ENCODE assay signal across 8 cellular contexts in genomic region chr11:4607782-4608666, GRCh38. TPM values are rescaled to one million over a fixed set of nuclear protein-coding genes. Genes with fewer than 3 reads are reported as not detected.
DNase-seq lines count a peak whose midpoint lies in the region; ATAC-seq and TF ChIP-seq lines count a peak whose summit lies in the region.

Gene TRIM68 (minus strand): TSS chr11:4608231. CDS start chr11:4605504, 2,727 bp downstream.

- in situ Hi-C loops in Caki2 (cut with HindIII; ENCODE audit: low pct_unique_long_range_greater_than_20kb, low sequenced_read_pairs): no loop called here

- no peak within 1 kb of the TSS for H3K27ac ChIP-seq in HUES6 (ENCODE audit: low read depth, low read length)
- peak within 1 kb of the TSS; percentile 66 for H3K27ac ChIP-seq in muscle layer of colon (ENCODE audit: low read depth, low read length)

- H3K4me3 ChIP-seq in HUES6 (ENCODE audit: low read depth, low read length) (peak within 1 kb of the TSS; percentile 72), muscle layer of colon (ENCODE audit: low read depth in 1 of 2, low read length in 2 of 2) (peak within 1 kb of the TSS; percentile 51 to 55)

- H3K9ac ChIP-seq in HUES6 (ENCODE audit: low read length) (peak within 1 kb of the TSS; percentile 68), muscle layer of colon (ENCODE audit: low read length) (peak within 1 kb of the TSS; percentile 37)

- no peaks in the 10 kb centered on the region for H3K27me3 Mint-ChIP-seq in activated T-cell treated with anti-CD3 and anti-CD28 coated beads, Interleukin-2, amount 50 U/mL, for 4 hours (ENCODE audit: low read depth)

- no peaks in the 10 kb centered on the region for H3K4me1 ChIP-seq in HUES6 (ENCODE audit: control insufficient read depth, insufficient read depth, low read length)
- peaks cover 16% of the 10 kb centered on the region for H3K4me1 ChIP-seq in muscle layer of colon (ENCODE audit: insufficient read depth, low read length)

- H3K4me3 Mint-ChIP-seq in activated T-cell treated with anti-CD3 and anti-CD28 coated beads, Interleukin-2, amount 50 U/mL, for 4 hours: peak within 1 kb of the TSS; percentile 91

- peaks cover 43% of the 10 kb centered on the region for H3K4me1 Mint-ChIP-seq in activated T-cell treated with anti-CD3 and anti-CD28 coated beads, Interleukin-2, amount 50 U/mL, for 4 hours (ENCODE audit: low read depth)

- H3K27me3 ChIP-seq in HUES6 (ENCODE audit: control insufficient read depth, insufficient read depth, low read length): peaks cover 13% of the 10 kb centered on the region; the same call in 1 of the 2 replicates
- no peaks in the 10 kb centered on the region for H3K27me3 ChIP-seq in muscle layer of colon (ENCODE audit: control insufficient read depth in 1 of 2, insufficient read depth in 2 of 2, low read length in 2 of 2)

- H3K36me3 Mint-ChIP-seq in activated T-cell treated with anti-CD3 and anti-CD28 coated beads, Interleukin-2, amount 50 U/mL, for 4 hours (ENCODE audit: insufficient read depth): peaks cover 10% of the 10 kb centered on the region

- H3K9me3 Mint-ChIP-seq in activated T-cell treated with anti-CD3 and anti-CD28 coated beads, Interleukin-2, amount 50 U/mL, for 4 hours: no peaks in the 10 kb centered on the region

- no peaks in the 10 kb centered on the region for H3K9me3 ChIP-seq in HUES6 (ENCODE audit: control insufficient read depth, insufficient read depth, low read depth, low read length)
- no peaks in the 10 kb centered on the region for H3K9me3 ChIP-seq in muscle layer of colon (ENCODE audit: low read length)

- peak; percentile 88 for DNase-seq in Caki2 (ENCODE audit: low read depth)
- DNase-seq in OCI-M2 (lab: John Stamatoyannopoulos, UW; ENCODE audit: unreplicated experiment): peak; percentile 71
- DNase-seq in activated T-cell treated with anti-CD3 and anti-CD28 coated beads, Interleukin-2, amount 50 U/mL, for 4 hours: peak; percentile 91
- peak; percentile 95 to 96 for DNase-seq in erythroblast (lab: John Stamatoyannopoulos, UW)
- peak; percentile 89 for DNase-seq in stimulated activated CD8-positive, alpha-beta memory T cell treated with anti-CD3 and anti-CD28 coated beads, Interleukin-7, amount 100 ng/mL, for 24 hours (ENCODE audit: low read depth)

- H3K36me3 ChIP-seq in HUES6 (ENCODE audit: control insufficient read depth, insufficient read depth, low read length) (no peaks in the 10 kb centered on the region), muscle layer of colon (ENCODE audit: insufficient read depth, low read length) (peaks cover 19% of the 10 kb centered on the region)

- peak; percentile 81 for TF ChIP-seq POLR2A in erythroblast (IDR thresholded peaks at IDR 0.05; ENCODE audit: low read length)

- ATAC-seq in GM21423 (IDR thresholded peaks at IDR 0.05; ENCODE audit: unreplicated experiment): peak; percentile 99
- ATAC-seq in activated T-cell treated with anti-CD3 and anti-CD28 coated beads, Interleukin-2, amount 50 U/mL, for 4 hours: peak; percentile 100

RNA-seq across cellular contexts. Expression of gene TRIM68, which starts in this region (rescaled TPM):
- total RNA-seq in Caki2 (2014; rRNA removed; shearing (Covaris generic); ENCODE audit: low replicate concordance): 10.2 and 13.7 TPM in 2 replicates
- 1 to 10 TPM; 7.7 to 8.6 (median 8.1) TPM for total RNA-seq in activated T-cell treated with anti-CD3 and anti-CD28 coated beads, Interleukin-2, amount 50 U/mL, for 4 hours
